ENCODE assay signal across 8 cellular contexts in the genomic region with DNA sequence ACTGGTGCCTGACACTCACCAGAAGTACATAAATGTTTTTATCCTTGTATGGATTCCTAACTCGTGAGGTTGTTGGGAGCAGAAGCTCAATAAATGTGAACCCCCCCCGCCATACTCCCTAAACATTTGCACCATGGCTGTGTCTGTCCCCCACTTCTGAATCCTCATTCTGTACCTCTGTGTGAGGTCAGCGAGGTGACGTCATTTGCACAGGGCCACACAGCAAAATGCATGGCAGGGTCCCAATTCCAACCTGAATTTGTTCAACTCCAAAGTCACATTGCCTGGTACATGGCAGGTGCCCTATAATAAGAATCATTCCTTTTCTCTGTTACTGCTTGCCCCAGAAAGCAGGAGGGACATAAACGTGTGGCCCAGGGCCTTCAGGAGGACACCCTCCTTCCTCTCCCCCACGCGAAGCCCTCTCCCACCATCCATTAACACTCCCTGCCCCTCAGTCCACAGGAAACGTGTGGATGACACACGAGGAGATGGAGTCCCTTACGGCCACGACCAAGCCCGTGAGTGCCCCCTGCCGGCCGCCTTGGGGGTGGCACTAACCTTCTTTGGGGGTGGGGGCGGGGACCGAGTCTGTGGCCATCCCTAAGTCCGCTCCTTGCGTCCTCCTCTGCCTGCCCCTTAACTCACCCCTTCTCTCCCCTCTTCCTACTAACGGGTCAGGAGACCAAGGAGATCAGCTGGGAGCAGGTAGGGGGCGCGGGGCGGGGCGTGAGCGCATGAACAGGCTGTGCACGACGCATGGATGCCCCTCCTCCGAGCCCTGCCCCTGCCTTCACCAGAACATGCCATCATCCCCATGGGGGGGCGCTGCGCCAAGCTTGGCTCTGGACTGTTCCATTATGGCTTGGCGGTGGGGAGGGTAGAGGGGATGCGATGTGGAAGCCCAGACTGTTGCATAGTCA. TPM values are rescaled to one million over a fixed set of nuclear protein-coding genes. Genes with fewer than 3 reads are reported as not detected.
DNase-seq lines count a peak whose midpoint lies in the region; ATAC-seq and TF ChIP-seq lines count a peak whose summit lies in the region.

No MANE protein-coding gene starts in this region.

- peak overlapping the region; percentile 24; the same call in 1 of the 2 replicates for H3K9ac ChIP-seq in HCT116 (ENCODE audit: low read length)

- intact Hi-C loops in HCT116 (cut with micrococcal nuclease), result no loop called here

- H3K9me2 ChIP-seq in HCT116 (ENCODE audit: insufficient read depth), result no peaks in the 10 kb centered on the region

- DNase-seq in AML-193 (lab: John Stamatoyannopoulos, UW) (peak; percentile 34 to 37), HCT116 (ENCODE audit: low read depth, low spot score) (peak; percentile 84), Peyer's patch (peak; percentile 73 to 89 (median 88)), activated gamma-delta T cell (lab: John Stamatoyannopoulos, UW) (peak; percentile 59), foreskin melanocyte (peak; percentile 74), stromal cell of bone marrow (ENCODE audit: low read depth) (peak; percentile 70)

- H3K27ac ChIP-seq in HCT116 (ENCODE audit: low read depth, low read length) (peak overlapping the region; percentile 36), Peyer's patch (no peak overlapping the region), neutrophil (no peak overlapping the region)

- H3K9me3 ChIP-seq in HCT116 (ENCODE audit: control insufficient read depth in 1 of 2, insufficient read depth in 1 of 2, low read depth in 1 of 2, low read length in 2 of 2) (no peaks in the 10 kb centered on the region), Peyer's patch (peaks cover 0 to 6% (median 0%) of the 10 kb centered on the region in 4 donors), neutrophil (peaks cover 4% of the 10 kb centered on the region)

- no TSS peak for BruUV-seq in HCT116 (replicated peaks; lab: Mats Ljungman, UMichigan)

- H3K4me3 ChIP-seq in HCT116 (replicated peaks in 1 of 2; ENCODE audit: low read depth in 1 of 2, low read length in 2 of 2), result peak overlapping the region; percentile 35 to 49
- peak overlapping the region in 1 of 4 donors; percentile 29 for H3K4me3 ChIP-seq in Peyer's patch
- H3K4me3 ChIP-seq in neutrophil (ENCODE audit: low read depth in 1 of 2, low read length in 1 of 2), result no peak overlapping the region

- H3K4me2 ChIP-seq in HCT116 (ENCODE audit: low read length), result peak overlapping the region; percentile 74

- TF ChIP-seq CTCF in HCT116 (IDR thresholded peaks at IDR 0.05 in 2 of 3, conservative IDR thresholded peaks at IDR 0.05 in 1 of 3; ENCODE audit: borderline replicate concordance in 1 of 3, insufficient read depth in 1 of 3, low read depth in 2 of 3, low read length in 2 of 3), result peak; percentile 86 to 94 (median 91)
- peak; percentile 51 to 86 (median 82) for TF ChIP-seq CTCF in Peyer's patch (IDR thresholded peaks at IDR 0.05)
- peak; percentile 87 for TF ChIP-seq CTCF in neutrophil (IDR thresholded peaks at IDR 0.05)

- CTCF ChIA-PET in HCT116 (lab: Charles Lee), result interaction anchor here (0.8 to 2.2 kb wide), 16 partner anchors 10 to 152 kb away, joined by 3 to 19 read pairs (median 5); a partner anchor contains a TSS

- TF ChIP-seq POLR2A in HCT116 (IDR thresholded peaks at IDR 0.05; ENCODE audit: borderline replicate concordance, extremely low read depth, insufficient read depth, insufficient read length), result no peak
- no peak for TF ChIP-seq POLR2A in Peyer's patch (IDR thresholded peaks at IDR 0.05)

- POLR2A ChIA-PET in HCT116 (lab: Charles Lee), result interaction anchor here (0.6 kb wide), 1 partner anchor 20 kb away, joined by 7 read pairs; no protein-coding TSS in a partner anchor

- no peaks in the 10 kb centered on the region for H3K27me3 ChIP-seq in HCT116 (ENCODE audit: insufficient read depth, low read length)
- no peaks in the 10 kb centered on the region for H3K27me3 ChIP-seq in Peyer's patch
- peaks cover 99% of the 10 kb centered on the region for H3K27me3 ChIP-seq in neutrophil

- peak; percentile 74; the same call in 1 of the 2 replicates for TF ChIP-seq RAD21 in HCT116 (IDR thresholded peaks at IDR 0.05; ENCODE audit: low read depth)

- RAD21 ChIA-PET in HCT116 (lab: Charles Lee; ENCODE audit: low non-redundant PET in 1 of 2, low total read pairs in 2 of 2, uncharacterized antibody in 2 of 2, unreplicated experiment in 2 of 2), result interaction anchor here in 1 of 2 experiments (1.0 kb wide), 1 partner anchor 48 kb away, joined by 3 read pairs; no protein-coding TSS in a partner anchor

- H2AFZ ChIP-seq in HCT116 (ENCODE audit: low read depth, low read length, poor library complexity, severe bottlenecking), result no peak overlapping the region

- no peaks in the 10 kb centered on the region for H4K20me1 ChIP-seq in HCT116 (ENCODE audit: insufficient read depth)

- H3K79me2 ChIP-seq in HCT116 (ENCODE audit: insufficient read depth, low read length), result no peaks in the 10 kb centered on the region

- H3K4me1 ChIP-seq in HCT116 (ENCODE audit: control insufficient read depth in 1 of 2, insufficient read depth in 2 of 2, low read length in 2 of 2), result peaks cover 16 to 38% of the 10 kb centered on the region in 2 experiments
- H3K4me1 ChIP-seq in Peyer's patch, result peaks cover 0 to 29% (median 17%) of the 10 kb centered on the region in 4 donors
- peaks cover 23 to 31% of the 10 kb centered on the region in 2 experiments for H3K4me1 ChIP-seq in neutrophil (ENCODE audit: control insufficient read depth in 1 of 2, insufficient read depth in 1 of 2, low read depth in 1 of 2, low read length in 1 of 2)

- no peaks in the 10 kb centered on the region for H3K36me3 ChIP-seq in HCT116 (ENCODE audit: control insufficient read depth in 1 of 2, insufficient read depth in 2 of 2, low read length in 2 of 2)
- H3K36me3 ChIP-seq in Peyer's patch, result no peaks in the 10 kb centered on the region
- H3K36me3 ChIP-seq in neutrophil, result no peaks in the 10 kb centered on the region

- ATAC-seq in HCT116 (peak; percentile 47), HG02763 (IDR thresholded peaks at IDR 0.05; ENCODE audit: unreplicated experiment) (no peak)

TF ChIP-seq in HCT116, 20 proteins besides CTCF, POLR2A, EP300 and RAD21:
- no peak for TF ChIP-seq EGR1 (IDR thresholded peaks at IDR 0.05; ENCODE audit: low read depth)
- peak; percentile 87 for TF ChIP-seq YY1 (IDR thresholded peaks at IDR 0.05; ENCODE audit: extremely low read depth, insufficient replicate concordance, low read depth, low read length)
- peak; percentile 46 for TF ChIP-seq JUND (IDR thresholded peaks at IDR 0.05)
- TF ChIP-seq SP1 (IDR thresholded peaks at IDR 0.05; ENCODE audit: low read depth), result peak; percentile 52; the same call in 1 of the 2 replicates
- TF ChIP-seq, protein P1, sequence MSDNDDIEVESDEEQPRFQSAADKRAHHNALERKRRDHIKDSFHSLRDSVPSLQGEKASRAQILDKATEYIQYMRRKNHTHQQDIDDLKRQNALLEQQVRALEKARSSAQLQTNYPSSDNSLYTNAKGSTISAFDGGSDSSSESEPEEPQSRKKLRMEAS (IDR thresholded peaks at IDR 0.05), result peak; percentile 74
- TF ChIP-seq, protein P2, sequence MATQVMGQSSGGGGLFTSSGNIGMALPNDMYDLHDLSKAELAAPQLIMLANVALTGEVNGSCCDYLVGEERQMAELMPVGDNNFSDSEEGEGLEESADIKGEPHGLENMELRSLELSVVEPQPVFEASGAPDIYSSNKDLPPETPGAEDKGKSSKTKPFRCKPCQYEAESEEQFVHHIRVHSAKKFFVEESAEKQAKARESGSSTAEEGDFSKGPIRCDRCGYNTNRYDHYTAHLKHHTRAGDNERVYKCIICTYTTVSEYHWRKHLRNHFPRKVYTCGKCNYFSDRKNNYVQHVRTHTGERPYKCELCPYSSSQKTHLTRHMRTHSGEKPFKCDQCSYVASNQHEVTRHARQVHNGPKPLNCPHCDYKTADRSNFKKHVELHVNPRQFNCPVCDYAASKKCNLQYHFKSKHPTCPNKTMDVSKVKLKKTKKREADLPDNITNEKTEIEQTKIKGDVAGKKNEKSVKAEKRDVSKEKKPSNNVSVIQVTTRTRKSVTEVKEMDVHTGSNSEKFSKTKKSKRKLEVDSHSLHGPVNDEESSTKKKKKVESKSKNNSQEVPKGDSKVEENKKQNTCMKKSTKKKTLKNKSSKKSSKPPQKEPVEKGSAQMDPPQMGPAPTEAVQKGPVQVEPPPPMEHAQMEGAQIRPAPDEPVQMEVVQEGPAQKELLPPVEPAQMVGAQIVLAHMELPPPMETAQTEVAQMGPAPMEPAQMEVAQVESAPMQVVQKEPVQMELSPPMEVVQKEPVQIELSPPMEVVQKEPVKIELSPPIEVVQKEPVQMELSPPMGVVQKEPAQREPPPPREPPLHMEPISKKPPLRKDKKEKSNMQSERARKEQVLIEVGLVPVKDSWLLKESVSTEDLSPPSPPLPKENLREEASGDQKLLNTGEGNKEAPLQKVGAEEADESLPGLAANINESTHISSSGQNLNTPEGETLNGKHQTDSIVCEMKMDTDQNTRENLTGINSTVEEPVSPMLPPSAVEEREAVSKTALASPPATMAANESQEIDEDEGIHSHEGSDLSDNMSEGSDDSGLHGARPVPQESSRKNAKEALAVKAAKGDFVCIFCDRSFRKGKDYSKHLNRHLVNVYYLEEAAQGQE (IDR thresholded peaks at IDR 0.05; ENCODE audit: low read depth), result no peak

RNA-seq across cellular contexts. Expression of a gene that starts 9.4 kb away (rescaled TPM):
- total RNA-seq in HCT116 (2021; ENCODE audit: unreplicated experiment) (not detected), Peyer's patch (under 1 TPM in 3 of 4 donors, not detected in 1; 0.35 to 0.76 (median 0.67) TPM)
- polyA plus RNA-seq in HCT116 (2012), result 0.35 and 0.46 TPM in 2 replicates

RNA-seq across cellular contexts. Expression of a gene that starts 11.8 kb away (rescaled TPM):
- total RNA-seq in HCT116 (2021; ENCODE audit: unreplicated experiment) (44.2 TPM), Peyer's patch (100 to 1,000 TPM; 228 to 419 (median 258) TPM)
- 40.3 and 42.4 TPM in 2 replicates for polyA plus RNA-seq in HCT116 (2012)

RNA-seq across cellular contexts. Expression of a gene that starts 26.4 kb away (rescaled TPM):
- total RNA-seq in HCT116 (2021; ENCODE audit: unreplicated experiment) (28.1 TPM), Peyer's patch (10 to 100 TPM; 12.7 to 24.8 (median 16.4) TPM)
- 17.3 and 20.5 TPM in 2 replicates for polyA plus RNA-seq in HCT116 (2012)

RNA-seq across cellular contexts. Expression of a gene that starts 26.8 kb away (rescaled TPM):
- total RNA-seq in HCT116 (2021; ENCODE audit: unreplicated experiment) (2.2 TPM), Peyer's patch (1 to 10 TPM in 3 of 4 donors, not detected in 1; 3.6 to 6.1 (median 4.6) TPM)
- polyA plus RNA-seq in HCT116 (2012), result 2.4 and 2.5 TPM in 2 replicates

RNA-seq across cellular contexts. Expression of a gene that starts 31.6 kb away (rescaled TPM):
- total RNA-seq in HCT116 (2021; ENCODE audit: unreplicated experiment) (7.2 TPM), Peyer's patch (10 to 100 TPM in 3 of 4 donors, not detected in 1; 13.5 to 29.4 (median 18.0) TPM)
- polyA plus RNA-seq in HCT116 (2012), result 7.0 and 7.1 TPM in 2 replicates

Comparison
In these comparisons a context has a peak if more than half of its experiments do, and no peak if none do; other contexts are left out.
1. DNase-seq: peak in every context shown above with its lines; median percentile 88 in Peyer's patch; 84 in HCT116; 74 in foreskin melanocyte; 70 in stromal cell of bone marrow; 59 in activated gamma-delta T cell; 36 in AML-193.
2. H3K4me3 ChIP-seq: peak in HCT116 (2 of 2); none in neutrophil (0 of 2).
3. Peak in every context shown above with its lines, with median percentiles within 50 percentile points of each other: CTCF ChIP-seq.